ENCODE assay signal across 22 cellular contexts in genomic region chr13:85638815-85639393, GRCh38.
"Had no signal": no experiment of that assay in that cellular context is flagged by ENCODE, and none has a peak within 500 bp of the region (broad histone marks: within the 10 kb centered on the region; RNA-seq: fewer than 3 reads in every experiment).

No MANE protein-coding gene starts in this region.

- H3K4me3 ChIP-seq: body of pancreas, cardiac muscle cell, pancreas, thyroid gland had no signal

- H3K36me3 Mint-ChIP-seq: activated naive CD4-positive, alpha-beta T cell treated with anti-CD3 and anti-CD28 coated beads, Interleukin-2, amount 50 U/mL, for 24 hours; immature natural killer cell; natural killer cell treated with Interleukin-12 subunit alpha and Interleukin-12 subunit beta and Interleukin-15 and Interleukin-18, amount 100 ng/mL, for 72 hours had no signal

- H3K9me3 ChIP-seq: body of pancreas, neutrophil, pancreas, thyroid gland had no signal

- H3K27me3 Mint-ChIP-seq: activated CD4-positive, alpha-beta T cell treated with anti-CD3 and anti-CD28 coated beads, Interleukin-2, amount 10 ng/mL, durations not matched to agents 24 days and 14 days; activated CD8-positive, alpha-beta T cell treated with anti-CD3 and anti-CD28 coated beads for 36 hours; activated naive CD4-positive, alpha-beta T cell treated with anti-CD3 and anti-CD28 coated beads, Interleukin-2, amount 50 U/mL, for 24 hours; natural killer cell treated with Interleukin-12 subunit alpha and Interleukin-12 subunit beta and Interleukin-15 and Interleukin-18, amount 100 ng/mL, for 72 hours had no signal

- ATAC-seq: activated CD4-positive, CD25-positive, alpha-beta regulatory T cell treated with anti-CD3 and anti-CD28 coated beads, Interleukin-2, amount 50 U/mL, for 24 hours; activated CD8-positive, alpha-beta T cell treated with anti-CD3 and anti-CD28 coated beads for 36 hours; body of pancreas; left ventricle myocardium superior; pancreas; right cardiac atrium had no signal

- H3K9me3 Mint-ChIP-seq: activated naive CD4-positive, alpha-beta T cell treated with anti-CD3 and anti-CD28 coated beads, Interleukin-2, amount 50 U/mL, for 24 hours; activated T-helper 1 cell treated with anti-CD3 and anti-CD28 coated beads, Interleukin-12 subunit alpha, Interleukin-12 subunit beta, Interleukin-2, Interleukin-4 antibody, amounts not matched to agents 30 ng/mL and 10 ng/mL and 1 ng/mL, durations not matched to agents 14 hours and 24 hours and 36 hours had no signal

- H3K4me1 ChIP-seq: body of pancreas, pancreas, thyroid gland had no signal

- H3K4me3 Mint-ChIP-seq: activated CD4-positive, alpha-beta T cell treated with anti-CD3 and anti-CD28 coated beads, Interleukin-2, amount 10 ng/mL, durations not matched to agents 24 days and 14 days; activated CD8-positive, alpha-beta T cell treated with anti-CD3 and anti-CD28 coated beads for 36 hours; activated naive CD4-positive, alpha-beta T cell treated with anti-CD3 and anti-CD28 coated beads, Interleukin-2, amount 50 U/mL, for 24 hours; activated T-helper 1 cell treated with anti-CD3 and anti-CD28 coated beads, Interleukin-12 subunit alpha, Interleukin-12 subunit beta, Interleukin-2, Interleukin-4 antibody, amounts not matched to agents 30 ng/mL and 10 ng/mL and 1 ng/mL, durations not matched to agents 14 hours and 24 hours and 36 hours; immature natural killer cell; natural killer cell treated with Interleukin-12 subunit alpha and Interleukin-12 subunit beta and Interleukin-15 and Interleukin-18, amount 100 ng/mL, for 72 hours had no signal

- H3K27me3 ChIP-seq: body of pancreas, cardiac muscle cell, neutrophil, pancreas, thyroid gland had no signal

- H3K36me3 ChIP-seq: cardiac muscle cell, neutrophil, pancreas, thyroid gland had no signal

- H3K4me1 Mint-ChIP-seq: activated CD4-positive, alpha-beta T cell treated with anti-CD3 and anti-CD28 coated beads, Interleukin-2, amount 10 ng/mL, durations not matched to agents 24 days and 14 days; activated naive CD4-positive, alpha-beta T cell treated with anti-CD3 and anti-CD28 coated beads, Interleukin-2, amount 50 U/mL, for 24 hours; immature natural killer cell had no signal

- H3K27ac ChIP-seq: body of pancreas, cardiac muscle cell, neutrophil, pancreas, thyroid gland had no signal

- H3K27ac Mint-ChIP-seq: activated CD4-positive, alpha-beta T cell treated with anti-CD3 and anti-CD28 coated beads, Interleukin-2, amount 10 ng/mL, durations not matched to agents 24 days and 14 days; activated CD8-positive, alpha-beta T cell treated with anti-CD3 and anti-CD28 coated beads for 36 hours; activated naive CD4-positive, alpha-beta T cell treated with anti-CD3 and anti-CD28 coated beads, Interleukin-2, amount 50 U/mL, for 24 hours; activated T-helper 1 cell treated with anti-CD3 and anti-CD28 coated beads, Interleukin-12 subunit alpha, Interleukin-12 subunit beta, Interleukin-2, Interleukin-4 antibody, amounts not matched to agents 30 ng/mL and 10 ng/mL and 1 ng/mL, durations not matched to agents 14 hours and 24 hours and 36 hours; immature natural killer cell; natural killer cell treated with Interleukin-12 subunit alpha and Interleukin-12 subunit beta and Interleukin-15 and Interleukin-18, amount 100 ng/mL, for 72 hours had no signal

- DNase-seq: activated CD4-positive, alpha-beta T cell treated with anti-CD3 and anti-CD28 coated beads, Interleukin-2, amount 10 ng/mL, durations not matched to agents 24 days and 14 days; activated CD8-positive, alpha-beta T cell treated with anti-CD3 and anti-CD28 coated beads for 36 hours; activated gamma-delta T cell; anterior cingulate cortex; body of pancreas; cortex of kidney; foreskin melanocyte; immature natural killer cell; left ventricle myocardium superior; mammary epithelial cell; stimulated activated CD4-positive, alpha-beta T cell treated with anti-CD3 and anti-CD28 coated beads, Interleukin-1b, Interleukin-23, amount 100 ng/mL, for 48 hours; stimulated activated naive CD4-positive, alpha-beta T cell; substantia nigra; thyroid gland had no signal
